8 cellular contexts compared by ENCODE assay signal in genomic region chr11:126115820-126116319, GRCh38. TPM values are rescaled to one million over a fixed set of nuclear protein-coding genes. Genes with fewer than 3 reads are reported as not detected.
A peak's percentile ranks its signal among the peaks of the same experiment; 100 is the strongest.
DNase-seq lines count a peak whose midpoint lies in the region; ATAC-seq and TF ChIP-seq lines count a peak whose summit lies in the region.

No MANE protein-coding gene starts in this region.

- no peak for ATAC-seq in stimulated activated effector memory CD8-positive, alpha-beta T cell treated with anti-CD3 and anti-CD28 coated beads, Interleukin-12 subunit alpha, Interleukin-12 subunit beta, amount 100 ng/mL, for 72 hours
- ATAC-seq in HG02623 (IDR thresholded peaks at IDR 0.05; ENCODE audit: unreplicated experiment): no peak

- TF ChIP-seq CTCF in AG10803 (conservative IDR thresholded peaks at IDR 0.05; ENCODE audit: low read length): peak; percentile 46
- peak; percentile 33 for TF ChIP-seq CTCF in astrocyte of the cerebellum (IDR thresholded peaks at IDR 0.05; ENCODE audit: low read depth, low read length, missing control alignments)
- peak in 1 of 3 experiments; percentile 21 for TF ChIP-seq CTCF in testis (IDR thresholded peaks at IDR 0.05)

- in situ Hi-C loops in astrocyte of the cerebellum (cut with HindIII; ENCODE audit: low sequenced_read_pairs): no loop called here

- no peaks in the 10 kb centered on the region for H3K36me3 ChIP-seq in testis (ENCODE audit: low read depth, missing control alignments)

- TF ChIP-seq POLR2A in testis (IDR thresholded peaks at IDR 0.05): no peak

- H3K4me1 Mint-ChIP-seq in stimulated activated effector memory CD8-positive, alpha-beta T cell treated with anti-CD3 and anti-CD28 coated beads, Interleukin-12 subunit alpha, Interleukin-12 subunit beta, amount 100 ng/mL, for 72 hours: peaks cover under 1% of the 10 kb centered on the region

- WGBS in testis, 2 donors: 32 to 57% methylated on average over 13 to 14 of the region's 14 CpGs

- H3K36me3 Mint-ChIP-seq in stimulated activated effector memory CD8-positive, alpha-beta T cell treated with anti-CD3 and anti-CD28 coated beads, Interleukin-12 subunit alpha, Interleukin-12 subunit beta, amount 100 ng/mL, for 72 hours: no peaks in the 10 kb centered on the region

- H3K4me3 ChIP-seq in AG10803 (ENCODE audit: low read length): no peak overlapping the region
- no peak overlapping the region for H3K4me3 ChIP-seq in astrocyte of the cerebellum (ENCODE audit: low read depth, low read length)
- no peak overlapping the region for H3K4me3 ChIP-seq in testis

- H3K4me3 Mint-ChIP-seq in stimulated activated effector memory CD8-positive, alpha-beta T cell treated with anti-CD3 and anti-CD28 coated beads, Interleukin-12 subunit alpha, Interleukin-12 subunit beta, amount 100 ng/mL, for 72 hours: no peak overlapping the region

- H3K27ac ChIP-seq in testis: peak overlapping the region; percentile 65 to 71

- H3K27ac Mint-ChIP-seq in stimulated activated effector memory CD8-positive, alpha-beta T cell treated with anti-CD3 and anti-CD28 coated beads, Interleukin-12 subunit alpha, Interleukin-12 subunit beta, amount 100 ng/mL, for 72 hours: no peak overlapping the region

- DNase-seq in AG10803 (ENCODE audit: low read depth): peak; percentile 91
- DNase-seq in NCI-H128 (lab: John Stamatoyannopoulos, UW; ENCODE audit: unreplicated experiment): peak; percentile 51
- DNase-seq in astrocyte of the cerebellum (ENCODE audit: low read depth): peak; percentile 62
- DNase-seq in kidney tubule cell (ENCODE audit: low spot score): peak; percentile 70
- peak; percentile 83 for DNase-seq in testis
- no peak for DNase-seq in NK-92 treated with Interleukin-12 subunit alpha and Interleukin-12 subunit beta, amount 100 ng/mL, for 24 hours (lab: John Stamatoyannopoulos, UW)
- no peak for DNase-seq in stimulated activated effector memory CD8-positive, alpha-beta T cell treated with anti-CD3 and anti-CD28 coated beads, Interleukin-12 subunit alpha, Interleukin-12 subunit beta, amount 100 ng/mL, for 72 hours (ENCODE audit: low spot score in 2 of 2)

- intact Hi-C loops in testis (cut with DNase I; ENCODE audit: low total_unique reads): no loop called here

- no peaks in the 10 kb centered on the region for H3K9me3 ChIP-seq in testis

- no peaks in the 10 kb centered on the region for H3K9me3 Mint-ChIP-seq in stimulated activated effector memory CD8-positive, alpha-beta T cell treated with anti-CD3 and anti-CD28 coated beads, Interleukin-12 subunit alpha, Interleukin-12 subunit beta, amount 100 ng/mL, for 72 hours

- peaks cover 34% of the 10 kb centered on the region for H3K4me1 ChIP-seq in testis

- no peaks in the 10 kb centered on the region for H3K27me3 ChIP-seq in testis

RNA-seq across cellular contexts. Expression of gene CDON, which starts 53.2 kb away (rescaled TPM):
- total RNA-seq in testis: 10 to 100 TPM; 23.9 to 27.7 TPM
- polyA plus RNA-seq in testis (ENCODE audit: insufficient read depth, low read depth, low replicate concordance): 20.6 TPM

Comparison
In these comparisons a context has a peak if more than half of its experiments do, and no peak if none do; other contexts are left out.
1. DNase-seq: peak in AG10803 (single experiment), NCI-H128 (single experiment), astrocyte of the cerebellum (single experiment), kidney tubule cell (single experiment) and testis (single experiment); none in NK-92 treated with Interleukin-12 subunit alpha and Interleukin-12 subunit beta, amount 100 ng/mL, for 24 hours (single experiment) and stimulated activated effector memory CD8-positive, alpha-beta T cell treated with anti-CD3 and anti-CD28 coated beads, Interleukin-12 subunit alpha, Interleukin-12 subunit beta, amount 100 ng/mL, for 72 hours (0 of 2).